Comparison of ENCODE assay signal across 1 cellular context in the genomic region with DNA sequence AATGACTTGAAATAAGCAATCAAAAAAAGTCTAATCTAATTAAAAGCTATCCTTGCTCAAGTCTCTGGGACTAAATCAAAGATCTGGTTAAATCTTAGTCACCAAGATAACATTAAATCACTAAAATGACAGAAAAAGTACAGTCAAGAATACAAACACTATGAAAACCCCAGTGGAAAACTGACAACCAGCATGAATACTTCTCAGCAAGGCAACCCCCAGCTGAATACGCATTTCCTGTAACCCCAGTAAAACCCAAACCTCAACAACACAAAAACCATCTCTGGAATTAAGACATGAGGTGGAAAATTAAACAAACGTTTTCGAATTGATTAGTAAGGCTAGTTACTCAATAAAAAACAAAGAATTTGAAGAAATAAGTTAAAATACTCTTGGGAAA.
TF ChIP-seq lines count a peak whose summit lies in the region.

No MANE protein-coding gene starts in this region.

TF ChIP-seq in GM12878, 131 proteins besides CTCF, POLR2A, EP300 and RAD21:
- TF ChIP-seq ZNF274 (IDR thresholded peaks at IDR 0.05; ENCODE audit: insufficient read depth, insufficient read length), result no peak
- TF ChIP-seq PML (IDR thresholded peaks at IDR 0.05; ENCODE audit: low read length), result no peak
- TF ChIP-seq, protein P1, sequence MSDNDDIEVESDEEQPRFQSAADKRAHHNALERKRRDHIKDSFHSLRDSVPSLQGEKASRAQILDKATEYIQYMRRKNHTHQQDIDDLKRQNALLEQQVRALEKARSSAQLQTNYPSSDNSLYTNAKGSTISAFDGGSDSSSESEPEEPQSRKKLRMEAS (IDR thresholded peaks at IDR 0.05; ENCODE audit: low read depth, low read length), result no peak
- no peak for TF ChIP-seq RCOR1 (conservative IDR thresholded peaks at IDR 0.05; ENCODE audit: low read depth, low read length)
- no peak for TF ChIP-seq CREM (IDR thresholded peaks at IDR 0.05; ENCODE audit: low read depth)
- TF ChIP-seq MTA2 (IDR thresholded peaks at IDR 0.05; ENCODE audit: low read depth), result no peak
- TF ChIP-seq PBX3 (IDR thresholded peaks at IDR 0.05; ENCODE audit: insufficient replicate concordance, low read depth, low read length), result no peak
- TF ChIP-seq HSF1 (IDR thresholded peaks at IDR 0.05; ENCODE audit: low read depth, low read length), result no peak
- no peak for TF ChIP-seq STAT1 (conservative IDR thresholded peaks at IDR 0.05)
